13 cellular contexts compared by ENCODE assay signal in the genomic region with DNA sequence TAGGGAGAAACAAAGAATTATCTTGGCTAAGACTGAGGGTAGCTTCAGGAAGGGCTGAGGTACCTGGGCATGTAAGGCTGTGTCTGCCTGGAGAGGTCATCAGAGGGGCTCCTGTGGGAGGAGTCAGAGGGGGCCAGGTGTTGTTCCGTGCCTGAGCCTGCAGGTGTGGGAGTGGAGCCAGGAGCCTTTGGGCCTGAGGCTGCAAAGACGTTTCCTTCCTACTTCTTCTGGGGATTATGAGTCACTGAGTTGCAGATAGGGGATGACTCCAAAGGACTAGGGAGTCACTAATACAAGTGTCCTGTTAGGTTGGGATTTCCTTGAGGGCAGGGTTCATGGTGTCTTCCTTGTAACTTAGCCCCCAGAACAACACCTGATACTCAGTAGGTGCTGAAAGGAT.
DNase-seq lines count a peak whose midpoint lies in the region; ATAC-seq and TF ChIP-seq lines count a peak whose summit lies in the region.
"Had no signal": no experiment of that assay in that cellular context is flagged by ENCODE, and none has a peak within 500 bp of the region (broad histone marks: within the 10 kb centered on the region; RNA-seq: fewer than 3 reads in every experiment).

No MANE protein-coding gene starts in this region.

- H3K27ac ChIP-seq in esophagus muscularis mucosa (replicated peaks in 1 of 4): no peak overlapping the region
- peak overlapping the region; percentile 63 for H3K27ac ChIP-seq in smooth muscle cell (ENCODE audit: low read depth)

- H3K79me2 ChIP-seq in smooth muscle cell (ENCODE audit: low read depth): no peaks in the 10 kb centered on the region

- H3K27me3 ChIP-seq in esophagus muscularis mucosa (no peaks in the 10 kb centered on the region), smooth muscle cell (ENCODE audit: low read depth) (no peaks in the 10 kb centered on the region)

- H3K36me3 ChIP-seq in esophagus muscularis mucosa (no peaks in the 10 kb centered on the region), smooth muscle cell (ENCODE audit: low read depth) (no peaks in the 10 kb centered on the region)

- WGBS in esophagus muscularis mucosa: 100% methylated on average over 1 of the region's 2 CpGs
- WGBS in smooth muscle cell (ENCODE audit: low lambda C conversion rate): 11% methylated on average over 2 of the region's 2 CpGs

- no peak for TF ChIP-seq POLR2A in esophagus muscularis mucosa (IDR thresholded peaks at IDR 0.05; ENCODE audit: low read depth)

- H2AFZ ChIP-seq in smooth muscle cell (ENCODE audit: low read depth): no peak overlapping the region

- intact Hi-C loops in esophagus muscularis mucosa (cut with DNase I): no loop called here

- H3F3A ChIP-seq in smooth muscle cell (ENCODE audit: low read depth): peaks cover 5% of the 10 kb centered on the region

- H3K4me1 ChIP-seq in esophagus muscularis mucosa (no peaks in the 10 kb centered on the region), smooth muscle cell (ENCODE audit: low read depth) (no peaks in the 10 kb centered on the region)
- H3K4me1 ChIP-seq: Caco-2 had no signal

- TF ChIP-seq CTCF in esophagus muscularis mucosa (IDR thresholded peaks at IDR 0.05) (no peak), smooth muscle cell (IDR thresholded peaks at IDR 0.05; ENCODE audit: borderline replicate concordance, insufficient read depth, poor library complexity, severe bottlenecking) (no peak)

- H3K9me3 ChIP-seq in esophagus muscularis mucosa (no peaks in the 10 kb centered on the region), smooth muscle cell (replicated peaks; ENCODE audit: low read depth) (no peaks in the 10 kb centered on the region)
- H3K9me3 ChIP-seq: Caco-2 had no signal

- H3K9ac ChIP-seq in smooth muscle cell (ENCODE audit: low read depth): no peak overlapping the region

- no peak overlapping the region for H3K4me2 ChIP-seq in smooth muscle cell

- H4K20me1 ChIP-seq in smooth muscle cell (ENCODE audit: low read depth): no peaks in the 10 kb centered on the region

- DNase-seq in NCI-H1436 (lab: John Stamatoyannopoulos, UW) (peak; percentile 16), NCI-H1436 treated with DMSO at 0.1 percent for 48 hours (lab: John Stamatoyannopoulos, UW) (no peak), NCI-H226 (peak; percentile 67), esophagus muscularis mucosa (ENCODE audit: extremely low spot score) (peak; percentile 84), smooth muscle cell (lab: John Stamatoyannopoulos, UW; ENCODE audit: unreplicated experiment) (no peak), cerebellar cortex (ENCODE audit: low spot score) (no peak)
- DNase-seq: activated CD4-positive, alpha-beta T cell treated with anti-CD3 and anti-CD28 coated beads, Interleukin-2, amount 50 U/mL, for 1 hour; cortex of kidney; NCI-H526; Right ventricle myocardium superior had no signal

- TF ChIP-seq EP300 in esophagus muscularis mucosa (IDR thresholded peaks at IDR 0.05): no peak

- H3K4me3 ChIP-seq in esophagus muscularis mucosa (no peak overlapping the region), smooth muscle cell (no peak overlapping the region)

- ATAC-seq in GM18873 (IDR thresholded peaks at IDR 0.05; ENCODE audit: low FRiP score, unreplicated experiment) (no peak), GM21717 (IDR thresholded peaks at IDR 0.05; ENCODE audit: unreplicated experiment) (no peak)

Comparison
In these comparisons a context has a peak if more than half of its experiments do, and no peak if none do; other contexts are left out.
1. DNase-seq: peak in NCI-H1436 (single experiment), NCI-H226 (single experiment) and esophagus muscularis mucosa (single experiment); none in NCI-H1436 treated with DMSO at 0.1 percent for 48 hours (single experiment), smooth muscle cell (single experiment) and cerebellar cortex (single experiment).